ENCODE assay signal across 25 cellular contexts in the genomic region with DNA sequence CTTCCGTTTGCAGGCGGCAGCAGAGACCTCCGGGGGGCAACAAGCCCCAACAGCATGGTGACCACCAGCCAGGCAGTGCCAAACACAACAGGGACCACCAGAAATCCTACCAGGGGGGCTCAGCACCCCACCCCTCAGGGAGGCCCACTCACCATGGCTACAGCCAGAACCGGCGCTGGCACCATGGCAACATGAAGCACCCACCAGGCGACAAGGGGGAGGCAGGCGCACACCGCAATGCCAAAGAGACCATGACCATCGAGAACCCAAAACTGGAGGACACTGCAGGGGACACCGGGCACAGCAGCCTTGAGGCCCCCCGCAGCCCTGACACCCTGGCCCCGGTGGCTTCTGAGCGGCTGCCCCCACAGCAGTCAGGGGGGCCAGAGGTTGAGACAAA.
"Had no signal": no experiment of that assay in that cellular context is flagged by ENCODE, and none has a peak within 500 bp of the region (broad histone marks: within the 10 kb centered on the region; RNA-seq: fewer than 3 reads in every experiment).

No MANE protein-coding gene starts in this region.

- H3K4me2 ChIP-seq: hepatocyte had no signal

- H3K4me3 ChIP-seq: coronary artery, dorsolateral prefrontal cortex, esophagus muscularis mucosa, gastroesophageal sphincter, hepatocyte, left ventricle myocardium inferior, lung had no signal

- H3K79me2 ChIP-seq: hepatocyte had no signal

- H3K27ac ChIP-seq: coronary artery, dorsolateral prefrontal cortex, esophagus muscularis mucosa, foreskin keratinocyte, gastroesophageal sphincter, hepatocyte, left ventricle myocardium inferior had no signal

- H3K9me3 ChIP-seq: esophagus muscularis mucosa, gastroesophageal sphincter had no signal

- DNase-seq: dermis blood vessel endothelial cell; dorsolateral prefrontal cortex; effector CD4-positive, alpha-beta T cell; effector memory CD4-positive, alpha-beta T cell; foreskin keratinocyte; glutamatergic neuron; head of caudate nucleus; hypothalamus; kidney glomerular epithelial cell; left colon; left ventricle myocardium inferior; mammary epithelial cell; mesendoderm; midbrain had no signal

- H3K27me3 ChIP-seq: dorsolateral prefrontal cortex, esophagus muscularis mucosa, foreskin keratinocyte, gastroesophageal sphincter, hepatocyte had no signal

- ATAC-seq: foreskin keratinocyte, gastroesophageal sphincter, left colon, left lobe of liver had no signal

- H3K4me1 ChIP-seq: foreskin keratinocyte had no signal

- H2AFZ ChIP-seq: hepatocyte had no signal

- FAIRE-seq: colon, endothelial cell of umbilical vein, frontal cortex, islet of Langerhans, keratinocyte had no signal
